24 cellular contexts compared by ENCODE assay signal in the genomic region with DNA sequence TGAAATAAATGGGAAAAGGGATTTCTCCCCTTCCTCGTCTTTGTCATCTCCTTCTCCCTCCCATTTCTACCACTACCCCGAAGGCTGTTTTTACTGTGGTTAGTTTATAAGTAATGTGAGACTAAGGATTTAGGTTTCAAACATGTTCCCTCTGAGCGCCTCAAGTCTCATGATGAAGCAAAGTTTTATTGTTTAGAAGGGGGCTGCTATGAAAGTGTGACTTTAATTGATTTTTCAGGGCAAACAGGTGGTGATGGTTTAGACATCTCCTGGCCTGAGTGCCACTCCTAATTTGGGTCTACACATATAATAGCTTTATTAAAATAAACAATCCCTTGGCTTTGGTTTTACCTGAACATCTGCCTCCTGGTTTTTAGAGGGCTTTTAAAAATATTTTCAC.
"Had no signal": no experiment of that assay in that cellular context is flagged by ENCODE, and none has a peak within 500 bp of the region (broad histone marks: within the 10 kb centered on the region; RNA-seq: fewer than 3 reads in every experiment).

No MANE protein-coding gene starts in this region.

- H3K27me3 Mint-ChIP-seq: activated naive CD8-positive, alpha-beta T cell; activated T-helper 17 cell treated with anti-CD3 and anti-CD28 coated beads, Interleukin-2, amount 50 U/mL, for 72 hours; dendritic cell treated with granulocyte-macrophage colony-stimulating factor and Interleukin-4, amounts not matched to agents 40 ng/mL and 50 ng/mL, for 4 days; naive thymus-derived CD4-positive, alpha-beta T cell had no signal

- H3K27ac ChIP-seq: adrenal gland, ascending aorta, brain microvascular endothelial cell, left lung, neutrophil, ovary, prostate gland, right atrium auricular region, thyroid gland had no signal

- H3K4me1 ChIP-seq: adrenal gland, prostate gland, right atrium auricular region, thyroid gland had no signal

- H3K27ac Mint-ChIP-seq: activated CD8-positive, alpha-beta T cell treated with anti-CD3 and anti-CD28 coated beads, Interleukin-2, amount 10 ng/mL, durations not matched to agents 7 days and 5 days; activated naive CD8-positive, alpha-beta T cell; activated T-helper 17 cell treated with anti-CD3 and anti-CD28 coated beads, Interleukin-2, amount 50 U/mL, for 72 hours; dendritic cell treated with granulocyte-macrophage colony-stimulating factor and Interleukin-4, amounts not matched to agents 40 ng/mL and 50 ng/mL, for 4 days; naive thymus-derived CD4-positive, alpha-beta T cell had no signal

- H3K27me3 ChIP-seq: adrenal gland, ascending aorta, brain microvascular endothelial cell, left lung, neutrophil, ovary, right atrium auricular region, thyroid gland had no signal

- H3K4me3 ChIP-seq: adrenal gland, ascending aorta, left lung, lung, ovary, prostate gland, right atrium auricular region, thyroid gland had no signal

- H3K36me3 ChIP-seq: adrenal gland, ascending aorta, brain microvascular endothelial cell, ovary, prostate gland, right atrium auricular region, thyroid gland had no signal

- H3K4me3 Mint-ChIP-seq: activated CD8-positive, alpha-beta T cell treated with anti-CD3 and anti-CD28 coated beads, Interleukin-2, amount 10 ng/mL, durations not matched to agents 7 days and 5 days; activated naive CD8-positive, alpha-beta T cell; activated T-helper 17 cell treated with anti-CD3 and anti-CD28 coated beads, Interleukin-2, amount 50 U/mL, for 72 hours; dendritic cell treated with granulocyte-macrophage colony-stimulating factor and Interleukin-4, amounts not matched to agents 40 ng/mL and 50 ng/mL, for 4 days; naive thymus-derived CD4-positive, alpha-beta T cell had no signal

- H3K9me3 ChIP-seq: adrenal gland, left lung, neutrophil, ovary, prostate gland, thyroid gland had no signal

- DNase-seq: activated CD4-positive, alpha-beta T cell treated with anti-CD3 and anti-CD28 coated beads for 1 hour; activated CD4-positive, alpha-beta T cell treated with anti-CD3 and anti-CD28 coated beads, Interleukin-2, amount 50 U/mL, for 1 hour; activated CD8-positive, alpha-beta T cell treated with anti-CD3 and anti-CD28 coated beads, Interleukin-2, amount 10 ng/mL, durations not matched to agents 7 days and 5 days; adrenal gland; brain microvascular endothelial cell; caudate nucleus; effector CD4-positive, alpha-beta T cell; kidney; left lung; naive thymus-derived CD4-positive, alpha-beta T cell; ovary; stimulated activated CD4-positive, alpha-beta T cell treated with anti-CD3 and anti-CD28 coated beads, Interleukin-4, amount 100 ng/mL, for 4 hours; stimulated activated naive CD8-positive, alpha-beta T cell treated with anti-CD3 and anti-CD28 coated beads, Interleukin-15, Interleukin-2, amounts not matched to agents 100 U/mL and 50 U/mL, for 24 hours; substantia nigra; T-helper 9 cell; thyroid gland had no signal

- H3K9me3 Mint-ChIP-seq: activated T-helper 17 cell treated with anti-CD3 and anti-CD28 coated beads, Interleukin-2, amount 50 U/mL, for 72 hours had no signal

- H3K4me1 Mint-ChIP-seq: activated T-helper 17 cell treated with anti-CD3 and anti-CD28 coated beads, Interleukin-2, amount 50 U/mL, for 72 hours; naive thymus-derived CD4-positive, alpha-beta T cell had no signal
